ENCODE assay signal across 8 cellular contexts in genomic region chr11:75639752-75640151, GRCh38. TPM values are rescaled to one million over a fixed set of nuclear protein-coding genes. Genes with fewer than 3 reads are reported as not detected.
A peak's percentile ranks its signal among the peaks of the same experiment; 100 is the strongest.
DNase-seq lines count a peak whose midpoint lies in the region; ATAC-seq and TF ChIP-seq lines count a peak whose summit lies in the region.

No MANE protein-coding gene starts in this region.

- DNase-seq in NCI-H1105 treated with DMSO at 0.1 percent for 48 hours (lab: John Stamatoyannopoulos, UW) (peak; percentile 99), globus pallidus (ENCODE audit: low spot score) (peak; percentile 85), posterior cingulate gyrus (peak; percentile 70 to 98 (median 88))
- no peak for DNase-seq in activated T-helper 1 cell treated with anti-CD3 and anti-CD28 coated beads, Interleukin-12 subunit alpha, Interleukin-12 subunit beta, Interleukin-2, Interleukin-4 antibody, amounts not matched to agents 30 ng/mL and 10 ng/mL and 1 ng/mL, durations not matched to agents 14 hours and 24 hours and 36 hours (ENCODE audit: low spot score)
- DNase-seq in activated CD4-positive, CD25-positive, alpha-beta regulatory T cell treated with anti-CD3 and anti-CD28 coated beads, Interleukin-2, amount 50 U/mL, for 72 hours: no peak

- no peaks in the 10 kb centered on the region for H3K9me3 ChIP-seq in BLaER1

- no peaks in the 10 kb centered on the region for H3K27me3 ChIP-seq in BLaER1

- H3K36me3 ChIP-seq in BLaER1: no peaks in the 10 kb centered on the region

- no peak overlapping the region for H3K4me3 ChIP-seq in BLaER1

- no peaks in the 10 kb centered on the region for H3K36me3 Mint-ChIP-seq in activated T-helper 1 cell treated with anti-CD3 and anti-CD28 coated beads, Interleukin-12 subunit alpha, Interleukin-12 subunit beta, Interleukin-2, Interleukin-4 antibody, amounts not matched to agents 30 ng/mL and 10 ng/mL and 1 ng/mL, durations not matched to agents 14 hours and 24 hours and 36 hours (ENCODE audit: low read depth)

- peaks cover 24% of the 10 kb centered on the region for H3K27me3 Mint-ChIP-seq in activated T-helper 1 cell treated with anti-CD3 and anti-CD28 coated beads, Interleukin-12 subunit alpha, Interleukin-12 subunit beta, Interleukin-2, Interleukin-4 antibody, amounts not matched to agents 30 ng/mL and 10 ng/mL and 1 ng/mL, durations not matched to agents 14 hours and 24 hours and 36 hours (ENCODE audit: insufficient read depth)

- intact Hi-C loops in posterior cingulate gyrus (cut with DNase I): loop anchor here (2.0 kb wide), 1 partner anchor 29 kb away; the partner anchor contains the start of gene MAP6
- intact Hi-C loops in activated T-helper 1 cell treated with anti-CD3 and anti-CD28 coated beads, Interleukin-12 subunit alpha, Interleukin-12 subunit beta, Interleukin-2, Interleukin-4 antibody, amounts not matched to agents 30 ng/mL and 10 ng/mL and 1 ng/mL, durations not matched to agents 14 hours and 24 hours and 36 hours (cut with micrococcal nuclease): no loop called here

- H3K4me2 ChIP-seq in BLaER1: peak overlapping the region; percentile 64

- H3K4me1 Mint-ChIP-seq in activated T-helper 1 cell treated with anti-CD3 and anti-CD28 coated beads, Interleukin-12 subunit alpha, Interleukin-12 subunit beta, Interleukin-2, Interleukin-4 antibody, amounts not matched to agents 30 ng/mL and 10 ng/mL and 1 ng/mL, durations not matched to agents 14 hours and 24 hours and 36 hours (ENCODE audit: low read depth): no peaks in the 10 kb centered on the region

- peak; percentile 91 for ATAC-seq in SK-N-SH treated with all-trans-retinoic acid at 6 μM for 48 hours
- ATAC-seq in GM21576 (IDR thresholded peaks at IDR 0.05; ENCODE audit: unreplicated experiment): no peak

- 0 out of 2 replicates have a peak overlapping the region, but pooled peaks have one; percentile 32 for H3K27ac ChIP-seq in BLaER1

- no peak overlapping the region for H3K4me3 Mint-ChIP-seq in activated T-helper 1 cell treated with anti-CD3 and anti-CD28 coated beads, Interleukin-12 subunit alpha, Interleukin-12 subunit beta, Interleukin-2, Interleukin-4 antibody, amounts not matched to agents 30 ng/mL and 10 ng/mL and 1 ng/mL, durations not matched to agents 14 hours and 24 hours and 36 hours

- no peaks in the 10 kb centered on the region for H4K20me1 ChIP-seq in BLaER1

- no peak overlapping the region for H3K9ac ChIP-seq in BLaER1

- peaks cover 48% of the 10 kb centered on the region for H3K4me1 ChIP-seq in BLaER1

- no peak overlapping the region for H3K27ac Mint-ChIP-seq in activated T-helper 1 cell treated with anti-CD3 and anti-CD28 coated beads, Interleukin-12 subunit alpha, Interleukin-12 subunit beta, Interleukin-2, Interleukin-4 antibody, amounts not matched to agents 30 ng/mL and 10 ng/mL and 1 ng/mL, durations not matched to agents 14 hours and 24 hours and 36 hours

- H3K9me3 Mint-ChIP-seq in activated T-helper 1 cell treated with anti-CD3 and anti-CD28 coated beads, Interleukin-12 subunit alpha, Interleukin-12 subunit beta, Interleukin-2, Interleukin-4 antibody, amounts not matched to agents 30 ng/mL and 10 ng/mL and 1 ng/mL, durations not matched to agents 14 hours and 24 hours and 36 hours: no peaks in the 10 kb centered on the region

TF ChIP-seq in SK-N-SH treated with all-trans-retinoic acid at 6 μM for 48 hours, 23 proteins besides CTCF, POLR2A, EP300 and RAD21:
- TF ChIP-seq TCF4 (CRISPR knock-in tag; IDR thresholded peaks at IDR 0.05; ENCODE audit: borderline replicate concordance): no peak
- TF ChIP-seq BACH2 (CRISPR knock-in tag; IDR thresholded peaks at IDR 0.05; ENCODE audit: borderline replicate concordance): no peak
- no peak for TF ChIP-seq ZNF565 (CRISPR knock-in tag; conservative IDR thresholded peaks at IDR 0.05; ENCODE audit: low read depth)
- TF ChIP-seq ZC3H10 (CRISPR knock-in tag; IDR thresholded peaks at IDR 0.05): no peak
- TF ChIP-seq TSHZ2 (CRISPR knock-in tag; IDR thresholded peaks at IDR 0.05): peak; percentile 76; the same call in 1 of the 2 replicates
- no peak for TF ChIP-seq ESRRG (CRISPR knock-in tag; IDR thresholded peaks at IDR 0.05)
- TF ChIP-seq PPARA (CRISPR knock-in tag; IDR thresholded peaks at IDR 0.05; ENCODE audit: borderline replicate concordance): no peak

RNA-seq across cellular contexts. Expression of gene MAP6, which starts 29.1 kb away (rescaled TPM):
- 0.49 and 0.54 TPM in 2 replicates for total RNA-seq in activated T-helper 1 cell treated with anti-CD3 and anti-CD28 coated beads, Interleukin-12 subunit alpha, Interleukin-12 subunit beta, Interleukin-2, Interleukin-4 antibody, amounts not matched to agents 30 ng/mL and 10 ng/mL and 1 ng/mL, durations not matched to agents 14 hours and 24 hours and 36 hours

Comparison
In these comparisons a context has a peak if more than half of its experiments do, and no peak if none do; other contexts are left out.
1. DNase-seq: peak in NCI-H1105 treated with DMSO at 0.1 percent for 48 hours (single experiment), globus pallidus (single experiment) and posterior cingulate gyrus (10 of 10); none in activated T-helper 1 cell treated with anti-CD3 and anti-CD28 coated beads, Interleukin-12 subunit alpha, Interleukin-12 subunit beta, Interleukin-2, Interleukin-4 antibody, amounts not matched to agents 30 ng/mL and 10 ng/mL and 1 ng/mL, durations not matched to agents 14 hours and 24 hours and 36 hours (single experiment) and activated CD4-positive, CD25-positive, alpha-beta regulatory T cell treated with anti-CD3 and anti-CD28 coated beads, Interleukin-2, amount 50 U/mL, for 72 hours (single experiment).